Comparison of ENCODE assay signal across 32 cellular contexts in the genomic region with DNA sequence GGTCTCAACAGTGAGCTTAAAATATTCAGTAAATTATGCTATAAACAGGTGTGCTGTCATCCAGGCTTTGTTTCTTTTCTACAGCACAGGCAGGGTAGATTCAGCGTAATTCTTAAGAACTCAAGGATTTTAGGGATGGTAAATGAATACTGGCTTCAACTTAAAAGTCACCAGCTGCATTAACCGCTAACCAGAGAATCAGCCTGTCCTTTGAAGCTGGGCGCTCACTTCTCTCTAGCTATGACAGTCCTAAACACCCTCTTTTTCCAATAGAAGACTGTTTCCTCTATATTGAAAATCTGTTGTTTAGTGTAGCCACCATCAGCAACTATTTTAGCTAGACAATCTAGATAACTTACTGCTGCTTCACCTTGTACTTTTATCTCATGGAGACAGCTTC.
"Had no signal": no experiment of that assay in that cellular context is flagged by ENCODE, and none has a peak within 500 bp of the region (broad histone marks: within the 10 kb centered on the region; RNA-seq: fewer than 3 reads in every experiment).

No MANE protein-coding gene starts in this region.

- FAIRE-seq: endometrium, endothelial cell of umbilical vein had no signal

- H3K4me3 Mint-ChIP-seq: activated CD8-positive, alpha-beta T cell treated with anti-CD3 and anti-CD28 coated beads for 36 hours; activated naive CD4-positive, alpha-beta T cell treated with anti-CD3 and anti-CD28 coated beads, Interleukin-2, amount 10 ng/mL, durations not matched to agents 7 days and 5 days; activated T-helper 1 cell treated with anti-CD3 and anti-CD28 coated beads, Interleukin-12 subunit alpha, Interleukin-12 subunit beta, Interleukin-2, Interleukin-4 antibody, amounts not matched to agents 30 ng/mL and 10 ng/mL and 1 ng/mL, durations not matched to agents 14 hours and 24 hours and 36 hours; T-helper 2 cell treated with Interferon-gamma antibody and Interleukin-4, amounts not matched to agents 5 μg/mL and 100 μg/mL, for 36 hours; WTC11 had no signal

- H3K36me3 ChIP-seq: adrenal gland, colonic mucosa had no signal

- H3K27ac ChIP-seq: adrenal gland, body of pancreas, colonic mucosa, epithelial cell of prostate, esophagus squamous epithelium, gastroesophageal sphincter, heart right ventricle, hepatocyte, VCaP had no signal

- H3K9me3 Mint-ChIP-seq: activated CD8-positive, alpha-beta T cell treated with anti-CD3 and anti-CD28 coated beads for 36 hours; activated naive CD4-positive, alpha-beta T cell treated with anti-CD3 and anti-CD28 coated beads, Interleukin-2, amount 10 ng/mL, durations not matched to agents 7 days and 5 days; activated naive CD4-positive, alpha-beta T cell treated with anti-CD3 and anti-CD28 coated beads, Interleukin-2, amount 50 U/mL, for 72 hours; activated T-helper 1 cell treated with anti-CD3 and anti-CD28 coated beads, Interleukin-12 subunit alpha, Interleukin-12 subunit beta, Interleukin-2, Interleukin-4 antibody, amounts not matched to agents 30 ng/mL and 10 ng/mL and 1 ng/mL, durations not matched to agents 14 hours and 24 hours and 36 hours; T-helper 2 cell treated with Interferon-gamma antibody and Interleukin-4, amounts not matched to agents 5 μg/mL and 100 μg/mL, for 36 hours; WTC11 had no signal

- DNase-seq: activated CD4-positive, alpha-beta T cell treated with anti-CD3 and anti-CD28 coated beads for 1 hour; activated CD4-positive, alpha-beta T cell treated with anti-CD3 and anti-CD28 coated beads for 48 hours; activated CD4-positive, alpha-beta T cell treated with anti-CD3 and anti-CD28 coated beads, Interleukin-2, amount 50 U/mL, for 1 hour; activated CD4-positive, alpha-beta T cell treated with anti-CD3 and anti-CD28 coated beads, Interleukin-2, amount 50 U/mL, for 48 hours; activated CD8-positive, alpha-beta memory T cell treated with anti-CD3 and anti-CD28 coated beads for 24 hours; activated CD8-positive, alpha-beta T cell treated with anti-CD3 and anti-CD28 coated beads for 36 hours; activated gamma-delta T cell; activated naive CD4-positive, alpha-beta T cell; activated naive CD4-positive, alpha-beta T cell treated with anti-CD3 and anti-CD28 coated beads, Interleukin-2, amount 10 ng/mL, durations not matched to agents 7 days and 5 days; activated T-cell treated with anti-CD3 and anti-CD28 coated beads, Interleukin-2, amount 50 U/mL, for 48 hours; adrenal gland; amygdala; aorta; body of pancreas; central memory CD4-positive, alpha-beta T cell; cerebellar nuclear complex; colonic mucosa; effector CD8-positive, alpha-beta T cell; esophagus squamous epithelium; foreskin melanocyte; heart right ventricle; T1000 had no signal

- H3K4me1 Mint-ChIP-seq: activated naive CD4-positive, alpha-beta T cell treated with anti-CD3 and anti-CD28 coated beads, Interleukin-2, amount 10 ng/mL, durations not matched to agents 7 days and 5 days had no signal

- ATAC-seq: activated CD8-positive, alpha-beta T cell treated with anti-CD3 and anti-CD28 coated beads for 36 hours; activated naive CD4-positive, alpha-beta T cell treated with anti-CD3 and anti-CD28 coated beads, Interleukin-2, amount 50 U/mL, for 72 hours; body of pancreas; gastroesophageal sphincter; heart right ventricle; WTC11 had no signal

- H2AFZ ChIP-seq: hepatocyte had no signal

- H3K27ac Mint-ChIP-seq: activated CD8-positive, alpha-beta T cell treated with anti-CD3 and anti-CD28 coated beads for 36 hours; activated naive CD4-positive, alpha-beta T cell treated with anti-CD3 and anti-CD28 coated beads, Interleukin-2, amount 10 ng/mL, durations not matched to agents 7 days and 5 days; activated T-helper 1 cell treated with anti-CD3 and anti-CD28 coated beads, Interleukin-12 subunit alpha, Interleukin-12 subunit beta, Interleukin-2, Interleukin-4 antibody, amounts not matched to agents 30 ng/mL and 10 ng/mL and 1 ng/mL, durations not matched to agents 14 hours and 24 hours and 36 hours; T-helper 2 cell treated with Interferon-gamma antibody and Interleukin-4, amounts not matched to agents 5 μg/mL and 100 μg/mL, for 36 hours had no signal

- H3K4me3 ChIP-seq: adrenal gland, body of pancreas, colonic mucosa, esophagus squamous epithelium, gastroesophageal sphincter, heart right ventricle, hepatocyte had no signal

- H3K9me3 ChIP-seq: adrenal gland, body of pancreas, colonic mucosa, esophagus squamous epithelium, gastroesophageal sphincter, heart right ventricle had no signal

- H3K27me3 Mint-ChIP-seq: activated CD8-positive, alpha-beta T cell treated with anti-CD3 and anti-CD28 coated beads for 36 hours; activated naive CD4-positive, alpha-beta T cell treated with anti-CD3 and anti-CD28 coated beads, Interleukin-2, amount 10 ng/mL, durations not matched to agents 7 days and 5 days had no signal

- H3K4me2 ChIP-seq: hepatocyte had no signal

- H3K79me2 ChIP-seq: hepatocyte had no signal

- H3K4me1 ChIP-seq: adrenal gland, body of pancreas, colonic mucosa had no signal

- H3K27me3 ChIP-seq: adrenal gland, body of pancreas, colonic mucosa, esophagus squamous epithelium, gastroesophageal sphincter, heart right ventricle, hepatocyte had no signal
